ENCODE assay signal across 14 cellular contexts in genomic region chrX:19624754-19625153, GRCh38.
A peak's percentile ranks its signal among the peaks of the same experiment; 100 is the strongest.
DNase-seq lines count a peak whose midpoint lies in the region; ATAC-seq lines count a peak whose summit lies in the region.
"Had no signal": no experiment of that assay in that cellular context is flagged by ENCODE, and none has a peak within 500 bp of the region (broad histone marks: within the 10 kb centered on the region; RNA-seq: fewer than 3 reads in every experiment).

No MANE protein-coding gene starts in this region.

- H3K27me3 Mint-ChIP-seq in activated naive CD8-positive, alpha-beta T cell treated with anti-CD3 and anti-CD28 coated beads for 36 hours = no peaks in the 10 kb centered on the region
- no peaks in the 10 kb centered on the region for H3K27me3 Mint-ChIP-seq in naive thymus-derived CD4-positive, alpha-beta T cell

- CTCF ChIA-PET in naive thymus-derived CD4-positive, alpha-beta T cell (lab: Charles Lee) = no interaction called here

- no peaks in the 10 kb centered on the region for H3K9me3 ChIP-seq in naive thymus-derived CD4-positive, alpha-beta T cell (ENCODE audit: control insufficient read depth in 2 of 3, low read length in 3 of 3)
- H3K9me3 ChIP-seq: neutrophil, uterus had no signal

- POLR2A ChIA-PET in naive thymus-derived CD4-positive, alpha-beta T cell (lab: Charles Lee) = no interaction called here

- peak overlapping the region; percentile 72 for H3K27ac Mint-ChIP-seq in activated naive CD8-positive, alpha-beta T cell treated with anti-CD3 and anti-CD28 coated beads for 36 hours
- H3K27ac Mint-ChIP-seq in naive thymus-derived CD4-positive, alpha-beta T cell = peak overlapping the region in 6 of 9 donors; percentile 14 to 89 (median 80)

- H3K27ac ChIP-seq in naive thymus-derived CD4-positive, alpha-beta T cell (ENCODE audit: low read depth, low read length) = no peak overlapping the region
- H3K27ac ChIP-seq: neutrophil, uterus had no signal

- peak; percentile 10 to 29 for ATAC-seq in activated CD4-positive, CD25-positive, alpha-beta regulatory T cell treated with anti-CD3 and anti-CD28 coated beads, Interleukin-2, amount 50 U/mL, for 24 hours
- ATAC-seq in naive thymus-derived CD4-positive, alpha-beta T cell = no peak
- no peak for ATAC-seq in HG03025 (IDR thresholded peaks at IDR 0.05; ENCODE audit: low FRiP score, unreplicated experiment)
- ATAC-seq in HG03139 (IDR thresholded peaks at IDR 0.05; ENCODE audit: unreplicated experiment) = no peak

- no peaks in the 10 kb centered on the region for H3K9me3 Mint-ChIP-seq in activated naive CD8-positive, alpha-beta T cell treated with anti-CD3 and anti-CD28 coated beads for 36 hours
- H3K9me3 Mint-ChIP-seq in naive thymus-derived CD4-positive, alpha-beta T cell = no peaks in the 10 kb centered on the region

- intact Hi-C loops in naive thymus-derived CD4-positive, alpha-beta T cell (cut with micrococcal nuclease) = loop anchor here in 1 of 2 donors (2.0 kb wide), 1 partner anchor 58 kb away; no protein-coding TSS in a partner anchor

- no peaks in the 10 kb centered on the region for H3K27me3 ChIP-seq in naive thymus-derived CD4-positive, alpha-beta T cell (ENCODE audit: control insufficient read depth in 2 of 2, insufficient read depth in 2 of 2, low read length in 2 of 2)
- H3K27me3 ChIP-seq: neutrophil, uterus had no signal

- H3K4me3 ChIP-seq in naive thymus-derived CD4-positive, alpha-beta T cell (ENCODE audit: low read length) = no peak overlapping the region
- H3K4me3 ChIP-seq: uterus had no signal

- no peak for DNase-seq in activated CD4-positive, CD25-positive, alpha-beta regulatory T cell (lab: John Stamatoyannopoulos, UW)
- DNase-seq in M059J (ENCODE audit: low read depth) (peak; percentile 23), SHP77 (lab: John Stamatoyannopoulos, UW) (no peak)
- DNase-seq in activated naive CD8-positive, alpha-beta T cell treated with anti-CD3 and anti-CD28 coated beads for 36 hours = no peak
- no peak for DNase-seq in naive thymus-derived CD4-positive, alpha-beta T cell
- DNase-seq: ACHN; activated CD8-positive, alpha-beta memory T cell treated with anti-CD3 and anti-CD28 coated beads for 24 hours; NCI-H774; stimulated activated CD4-positive, alpha-beta T cell treated with anti-CD3 and anti-CD28 coated beads, Interleukin-12 subunit alpha, Interleukin-12 subunit beta, amount 100 ng/mL, for 4 hours; uterus had no signal

- H3K36me3 Mint-ChIP-seq in activated naive CD8-positive, alpha-beta T cell treated with anti-CD3 and anti-CD28 coated beads for 36 hours = peaks cover 19% of the 10 kb centered on the region
- H3K36me3 Mint-ChIP-seq in naive thymus-derived CD4-positive, alpha-beta T cell = peaks cover 0 to 12% (median 7%) of the 10 kb centered on the region in 5 donors

- H3K4me3 Mint-ChIP-seq in activated naive CD8-positive, alpha-beta T cell treated with anti-CD3 and anti-CD28 coated beads for 36 hours = peak overlapping the region; percentile 2
- no peak overlapping the region for H3K4me3 Mint-ChIP-seq in naive thymus-derived CD4-positive, alpha-beta T cell

- H3K4me1 ChIP-seq in naive thymus-derived CD4-positive, alpha-beta T cell (ENCODE audit: control insufficient read depth in 2 of 2, insufficient read depth in 2 of 2, low read length in 2 of 2) = peaks cover 0 to 23% of the 10 kb centered on the region in 2 donors
- H3K4me1 ChIP-seq: uterus had no signal

- H3K36me3 ChIP-seq in naive thymus-derived CD4-positive, alpha-beta T cell (ENCODE audit: control insufficient read depth in 2 of 3, insufficient read depth in 3 of 3, low read length in 3 of 3) = peaks cover 0 to 6% (median 6%) of the 10 kb centered on the region in 3 experiments
- H3K36me3 ChIP-seq: uterus had no signal

- peaks cover 46% of the 10 kb centered on the region for H3K4me1 Mint-ChIP-seq in activated naive CD8-positive, alpha-beta T cell treated with anti-CD3 and anti-CD28 coated beads for 36 hours
- H3K4me1 Mint-ChIP-seq in naive thymus-derived CD4-positive, alpha-beta T cell = peaks cover 0 to 54% (median 32%) of the 10 kb centered on the region in 7 donors

Comparison
In these comparisons a context has a peak if more than half of its experiments do, and no peak if none do; other contexts are left out.
1. ATAC-seq: peak in activated CD4-positive, CD25-positive, alpha-beta regulatory T cell treated with anti-CD3 and anti-CD28 coated beads, Interleukin-2, amount 50 U/mL, for 24 hours (2 of 2); none in naive thymus-derived CD4-positive, alpha-beta T cell (single experiment), HG03025 (single experiment) and HG03139 (single experiment).